ENCODE assay signal across 8 cellular contexts in genomic region chr19:7326105-7326877, GRCh38.
A peak's percentile ranks its signal among the peaks of the same experiment; 100 is the strongest.
DNase-seq lines count a peak whose midpoint lies in the region; ATAC-seq and TF ChIP-seq lines count a peak whose summit lies in the region.

No MANE protein-coding gene starts in this region.

- no peak overlapping the region for H3K27ac ChIP-seq in 22Rv1

- ATAC-seq in GM21447 (IDR thresholded peaks at IDR 0.05; ENCODE audit: unreplicated experiment) (no peak), HG03442 (IDR thresholded peaks at IDR 0.05; ENCODE audit: unreplicated experiment) (no peak), HG03520 (IDR thresholded peaks at IDR 0.05; ENCODE audit: unreplicated experiment) (no peak)

- TF ChIP-seq POLR2A in erythroblast (IDR thresholded peaks at IDR 0.05; ENCODE audit: low read length): no peak

- POLR2A ChIA-PET in GM10248 (lab: Yijun Ruan, JAX): no interaction called here

- CTCF ChIA-PET in GM10248 (lab: Yijun Ruan, JAX): interaction anchor here (0.6 to 6.2 kb wide), 27 partner anchors 10 to 227 kb away, joined by 3 to 83 read pairs (median 4); no protein-coding TSS in a partner anchor

- DNase-seq in GM10248 (ENCODE audit: extremely low spot score): peak; percentile 45
- peak; percentile 13 for DNase-seq in SKM-1 (lab: John Stamatoyannopoulos, UW; ENCODE audit: unreplicated experiment)
- DNase-seq in erythroblast (lab: John Stamatoyannopoulos, UW): peak; percentile 51 to 74
- no peak for DNase-seq in DMS79 (lab: John Stamatoyannopoulos, UW)

- TF ChIP-seq CTCF in 22Rv1 (IDR thresholded peaks at IDR 0.05) (peak; percentile 80), GM10248 (IDR thresholded peaks at IDR 0.05; ENCODE audit: control extremely low read depth, extremely low read depth, low read depth, missing control alignments) (peak; percentile 36)
